In the genomic region with DNA sequence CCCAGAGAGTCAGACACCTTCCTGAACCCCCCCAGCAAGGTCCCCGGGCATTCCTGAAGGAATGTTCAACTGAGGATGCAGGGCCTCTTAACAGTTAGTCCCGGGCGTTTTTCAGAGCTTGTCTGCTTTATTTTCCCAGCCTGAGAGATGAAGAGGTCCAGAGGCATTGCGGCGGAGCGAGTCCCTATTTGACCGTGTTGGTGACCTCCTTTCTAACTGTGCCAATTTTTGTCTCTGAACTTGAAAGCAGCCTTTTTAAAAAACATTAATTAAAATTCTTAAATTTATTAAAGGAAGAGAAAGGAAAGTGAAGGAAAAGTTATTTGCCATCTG, we compare ENCODE assay signal across 8 cellular contexts. TPM values are rescaled to one million over a fixed set of nuclear protein-coding genes. Genes with fewer than 3 reads are reported as not detected.
DNase-seq lines count a peak whose midpoint lies in the region; ATAC-seq, FAIRE-seq and TF ChIP-seq lines count a peak whose summit lies in the region.

No MANE protein-coding gene starts in this region.

- no peak for TF ChIP-seq RAD21 in K562 (CRISPR knock-in tag; conservative IDR thresholded peaks at IDR 0.05 in 1 of 2, IDR thresholded peaks at IDR 0.05 in 1 of 2)

- H3K4me1 ChIP-seq in K562 (replicated peaks in 1 of 2; ENCODE audit: control insufficient read depth in 2 of 2, insufficient read depth in 2 of 2, low read length in 2 of 2) (peaks cover 0 to 4% of the 10 kb centered on the region in 2 experiments; a peak in 4 of 5 replicates), right lobe of liver (peaks cover 0 to 11% (median 5%) of the 10 kb centered on the region in 4 donors), upper lobe of right lung (peaks cover 19% of the 10 kb centered on the region)

- DNase-seq in K562 (ENCODE audit: extremely low read depth in 1 of 4, low spot score in 3 of 4), result no peak
- no peak for DNase-seq in right lobe of liver
- no peak for DNase-seq in upper lobe of right lung
- no peak for DNase-seq in HT-29 (ENCODE audit: low spot score)
- DNase-seq in GM19238 (ENCODE audit: insufficient read length, low spot score), result no peak
- no peak for DNase-seq in mesenteric fat pad (ENCODE audit: low spot score)

- no peaks in the 10 kb centered on the region for H4K20me1 ChIP-seq in K562 (replicated peaks; ENCODE audit: control insufficient read depth, insufficient read depth, low read length)

- peak overlapping the region; percentile 75 to 86 for H3K9ac ChIP-seq in K562 (ENCODE audit: insufficient read depth in 1 of 2, low read depth in 2 of 2, low read length in 2 of 2)

- no peaks in the 10 kb centered on the region for H3K9me3 ChIP-seq in K562 (replicated peaks; ENCODE audit: control insufficient read depth, insufficient read depth, low read depth, low read length)
- H3K9me3 ChIP-seq in right lobe of liver, result no peaks in the 10 kb centered on the region
- no peaks in the 10 kb centered on the region for H3K9me3 ChIP-seq in upper lobe of right lung

- H2AFZ ChIP-seq in K562 (ENCODE audit: low read depth, low read length), result peak overlapping the region; percentile 81

- FAIRE-seq in K562 (lab: Jason Lieb, UNC), result peak; percentile 72

- TF ChIP-seq POLR2A in K562 (conservative IDR thresholded peaks at IDR 0.05) (no peak), right lobe of liver (IDR thresholded peaks at IDR 0.05) (no peak)

- H3K4me3 ChIP-seq in GM12875 (ENCODE audit: low read depth, low read length) (peak overlapping the region; percentile 54), K562 (peak overlapping the region; percentile 71), right lobe of liver (peak overlapping the region; percentile 77 to 80 (median 79)), upper lobe of right lung (peak overlapping the region; percentile 80)

- ATAC-seq in HG03442 (IDR thresholded peaks at IDR 0.05; ENCODE audit: unreplicated experiment), result peak; percentile 1
- ATAC-seq in K562, result peak; percentile 50
- ATAC-seq in right lobe of liver, result peak; percentile 3 to 41 (median 16)
- no peak for ATAC-seq in upper lobe of right lung

- peak overlapping the region; percentile 71 for H3K4me2 ChIP-seq in K562 (ENCODE audit: insufficient read depth, low read length)

- H3K27me3 ChIP-seq in K562 (ENCODE audit: control insufficient read depth in 2 of 2, insufficient read depth in 2 of 2, low read length in 2 of 2) (no peaks in the 10 kb centered on the region), right lobe of liver (no peaks in the 10 kb centered on the region), upper lobe of right lung (no peaks in the 10 kb centered on the region)

- POLR2A ChIA-PET in K562 (lab: Yijun Ruan, JAX), result interaction anchor here (0.5 to 0.7 kb wide), 3 partner anchors 12 to 94 kb away, joined by 3 to 6 read pairs (median 5); no protein-coding TSS in a partner anchor

- peaks cover 45% of the 10 kb centered on the region for H3K79me2 ChIP-seq in K562 (ENCODE audit: control insufficient read depth, insufficient read depth, low read length)

- TF ChIP-seq EP300 in K562 (IDR thresholded peaks at IDR 0.05; ENCODE audit: low read length), result no peak

- in situ Hi-C loops in K562 (cut with MboI), result no loop called here

- peaks cover 18% of the 10 kb centered on the region for H3K36me3 ChIP-seq in K562 (ENCODE audit: control insufficient read depth, insufficient read depth, low read length)
- no peaks in the 10 kb centered on the region for H3K36me3 ChIP-seq in right lobe of liver
- H3K36me3 ChIP-seq in upper lobe of right lung, result no peaks in the 10 kb centered on the region

- TF ChIP-seq CTCF in GM12875 (IDR thresholded peaks at IDR 0.05; ENCODE audit: borderline replicate concordance, insufficient read depth, low read depth, low read length) (no peak), K562 (IDR thresholded peaks at IDR 0.05 in 2 of 3, conservative IDR thresholded peaks at IDR 0.05 in 1 of 3; ENCODE audit: insufficient read depth in 2 of 3, low read depth in 1 of 3, low read length in 3 of 3) (no peak), right lobe of liver (IDR thresholded peaks at IDR 0.05) (no peak), upper lobe of right lung (IDR thresholded peaks at IDR 0.05) (no peak)

- intact Hi-C loops in K562 (cut with micrococcal nuclease), result no loop called here
- intact Hi-C loops in right lobe of liver (cut with DNase I), result loop anchor here in 1 of 2 donors (5.0 kb wide), 1 partner anchor 93 kb away; no protein-coding TSS in a partner anchor
- intact Hi-C loops in upper lobe of right lung (cut with DNase I), result no loop called here

- H3K9me1 ChIP-seq in K562 (ENCODE audit: control insufficient read depth, insufficient read depth, low read length), result no peaks in the 10 kb centered on the region

- CTCF ChIA-PET in K562 (lab: Yijun Ruan, JAX; ENCODE audit: low intra/inter-chr PET ratio), result interaction anchor here (0.6 kb wide), 1 partner anchor 567 kb away, joined by 4 read pairs; no protein-coding TSS in a partner anchor

- H3K27ac ChIP-seq in K562 (ENCODE audit: extremely low read depth, low read depth, low read length), result peak overlapping the region; percentile 88
- peak overlapping the region; percentile 71 to 97 (median 96) for H3K27ac ChIP-seq in right lobe of liver
- peak overlapping the region; percentile 98 for H3K27ac ChIP-seq in upper lobe of right lung

- BruUV-seq in K562 (replicated peaks; lab: Mats Ljungman, UMichigan), result TSS peak; percentile 98

- 2% methylated on average over 7 of the region's 7 CpGs for WGBS in K562 (ENCODE audit: insufficient coverage, low coverage, missing lambda C conversion rate)
- WGBS in right lobe of liver (ENCODE audit: insufficient coverage, low coverage, low lambda C conversion rate, missing lambda C conversion rate), result 4% methylated on average over 7 of the region's 7 CpGs

TF ChIP-seq in K562, 482 proteins besides CTCF, POLR2A, EP300 and RAD21:
- TF ChIP-seq GATAD2B (IDR thresholded peaks at IDR 0.05; ENCODE audit: borderline replicate concordance), result no peak
- 0 out of 2 replicates have a peak, but pooled peaks have one; percentile 20 for TF ChIP-seq EP400 (IDR thresholded peaks at IDR 0.05)
- TF ChIP-seq NR2C1 (IDR thresholded peaks at IDR 0.05), result peak; percentile 78
- no peak for TF ChIP-seq NR2C1 (tag; IDR thresholded peaks at IDR 0.05)
- TF ChIP-seq BRD9 (IDR thresholded peaks at IDR 0.05; ENCODE audit: low read depth, partially characterized antibody), result peak; percentile 31
- TF ChIP-seq PHF20 (IDR thresholded peaks at IDR 0.05; ENCODE audit: partially characterized antibody), result peak; percentile 14
- TF ChIP-seq GABPA (tag; conservative IDR thresholded peaks at IDR 0.05; ENCODE audit: low read depth), result peak; percentile 81
- no peak for TF ChIP-seq NR2F6 (CRISPR knock-in tag; IDR thresholded peaks at IDR 0.05)
- TF ChIP-seq PURB (CRISPR knock-in tag; IDR thresholded peaks at IDR 0.05; ENCODE audit: low read depth), result no peak
- 0 out of 2 replicates have a peak, but pooled peaks have one; percentile 12 for TF ChIP-seq ETV1 (tag; conservative IDR thresholded peaks at IDR 0.05; ENCODE audit: low read depth)

RNA-seq across cellular contexts. Expression of a gene that starts 0.4 kb away (rescaled TPM):
- 44.5 and 102 TPM in 2 replicates for total RNA-seq in K562 (2011; cell fraction: chromatin; rRNA removed; ENCODE audit: low replicate concordance)
- 19.3 and 25.8 TPM in 2 replicates for total RNA-seq in K562 (2011; cell fraction: nucleolus; rRNA removed)
- total RNA-seq in K562 (2011; cell fraction: nucleoplasm; rRNA removed), result 59.2 and 97.3 TPM in 2 replicates
- total RNA-seq in K562 (2014; rRNA removed) (27.3 and 30.9 TPM in 2 replicates), K562 (2014; rRNA removed; fragmentation: Illumina TruSeq; extraction: Trizol) (48.0 and 52.4 TPM in 2 replicates), K562 (2015; rRNA removed; fragmentation: Illumina TruSeq; extraction: Trizol) (37.6 and 38.0 TPM in 2 replicates), K562 (2021) (29.3 and 31.7 TPM in 2 replicates), right lobe of liver (10 to 100 TPM; 21.5 to 33.3 (median 27.0) TPM), upper lobe of right lung (48.9 TPM), mesenteric fat pad (51.6 TPM)
- polyA plus RNA-seq in K562 (2011; rRNA removed) (28.0 and 31.0 TPM in 2 replicates), K562 (2014; fragmentation: Illumina TruSeq; extraction: Trizol) (24.7 and 26.2 TPM in 2 replicates), K562 (2014; fragmentation: Nextera tagmentation; extraction: Ambion mirVana) (10 to 100 TPM; 10.1 to 10.8 TPM), K562 (2014; rRNA removed) (16.1 and 17.5 TPM in 2 replicates)
- 3.8 and 11.3 TPM in 2 replicates for polyA plus RNA-seq in K562 (2011; cell fraction: cytosol; rRNA removed)
- polyA plus RNA-seq in K562 (2011; cell fraction: nucleus; rRNA removed), result 56.9 and 96.3 TPM in 2 replicates
- 12.0 and 15.0 TPM in 2 replicates for polyA plus RNA-seq in K562 (2012)
- 69.1 and 99.4 TPM in 2 replicates for polyA minus RNA-seq in K562 (2011; rRNA and poly(A)+ RNA removed)
- 18.3 and 21.9 TPM in 2 replicates for polyA minus RNA-seq in K562 (2011; cell fraction: cytosol; rRNA and poly(A)+ RNA removed)
- 59.6 and 122 TPM in 2 replicates for polyA minus RNA-seq in K562 (2011; cell fraction: nucleus; rRNA and poly(A)+ RNA removed)
- total RNA-seq in HT-29 (2014; rRNA removed; shearing (Covaris generic)), result 19.5 and 32.2 TPM in 2 replicates
